ENCODE assay signal across 14 cellular contexts in the genomic region with DNA sequence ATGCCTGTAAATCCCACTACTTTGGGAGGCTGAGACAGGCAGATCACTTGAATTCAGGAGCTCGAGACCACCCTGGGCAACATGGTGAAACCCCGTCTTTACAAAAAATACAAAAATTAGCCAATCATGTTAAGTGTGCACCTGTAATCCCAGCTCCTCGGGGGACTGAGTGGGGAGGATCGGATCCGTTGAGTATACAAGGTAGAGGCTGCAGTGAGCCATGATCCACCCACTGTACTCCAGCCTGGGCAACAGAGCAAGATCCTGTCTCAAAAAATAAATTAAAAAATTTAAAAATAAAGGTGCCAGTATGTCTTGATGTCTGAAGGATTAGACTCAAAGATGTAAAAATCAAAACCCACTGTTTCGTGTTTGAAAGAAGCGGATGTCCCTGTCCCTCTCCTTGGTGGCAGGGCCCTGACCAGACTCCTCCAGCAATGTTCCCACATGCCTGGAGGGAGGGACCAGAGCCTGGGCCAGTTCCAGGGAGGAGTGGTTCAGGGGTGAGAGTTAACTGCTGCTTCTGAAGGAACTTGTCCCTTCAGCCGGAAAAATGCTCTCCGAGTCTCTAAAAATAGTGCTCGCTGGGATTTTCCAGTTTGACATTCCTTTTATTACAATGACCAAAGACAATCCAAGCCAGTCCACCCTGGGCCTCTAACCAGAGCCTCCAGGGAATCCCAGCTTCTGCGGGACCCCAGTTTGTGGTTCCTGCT. TPM values are rescaled to one million over a fixed set of nuclear protein-coding genes. Genes with fewer than 3 reads are reported as not detected.
DNase-seq lines count a peak whose midpoint lies in the region; ATAC-seq and TF ChIP-seq lines count a peak whose summit lies in the region.
"Had no signal": no experiment of that assay in that cellular context is flagged by ENCODE, and none has a peak within 500 bp of the region (broad histone marks: within the 10 kb centered on the region; RNA-seq: fewer than 3 reads in every experiment).

No MANE protein-coding gene starts in this region.

- TF ChIP-seq POLR2A in sigmoid colon (IDR thresholded peaks at IDR 0.05) = no peak

- peaks cover 0 to 23% (median 21%) of the 10 kb centered on the region in 4 donors for H3K4me1 ChIP-seq in sigmoid colon

- no peaks in the 10 kb centered on the region for H3K27me3 ChIP-seq in sigmoid colon

- H3K27ac ChIP-seq in caudate nucleus (ENCODE audit: low read depth, low read length) (peak overlapping the region; percentile 80), sigmoid colon (peak overlapping the region; percentile 33 to 71 (median 52))

- no peak for ATAC-seq in HG03439 (IDR thresholded peaks at IDR 0.05; ENCODE audit: unreplicated experiment)
- ATAC-seq: GM12878 had no signal

- no peak for TF ChIP-seq CTCF in sigmoid colon (IDR thresholded peaks at IDR 0.05)

- no peaks in the 10 kb centered on the region for H3K9me3 ChIP-seq in sigmoid colon

- WGBS in sigmoid colon, 2 donors = 38 to 76% methylated on average over 11 of the region's 11 CpGs

- no peak for TF ChIP-seq EP300 in sigmoid colon (IDR thresholded peaks at IDR 0.05)

- no peak overlapping the region for H3K4me3 ChIP-seq in sigmoid colon
- H3K4me3 ChIP-seq: GM12878 had no signal

- no peaks in the 10 kb centered on the region for H3K36me3 ChIP-seq in sigmoid colon

- intact Hi-C loops in sigmoid colon (cut with DNase I) = no loop called here

- peak; percentile 92 for DNase-seq in EH (ENCODE audit: low read depth)
- DNase-seq in caudate nucleus (lab: John Stamatoyannopoulos, UW) = peak in 7 of 61 donors; percentile 9 to 40 (median 16)
- DNase-seq in hepatic stellate cell (ENCODE audit: low spot score) = peak; percentile 77
- DNase-seq in sigmoid colon = peak; percentile 81
- DNase-seq in stimulated activated CD4-positive, alpha-beta T cell treated with anti-CD3 and anti-CD28 coated beads, Interleukin-1b, Interleukin-23, amount 100 ng/mL, for 48 hours = no peak
- DNase-seq in GOT3 (lab: John Stamatoyannopoulos, UW) = no peak
- no peak for DNase-seq in activated CD4-positive, alpha-beta T cell treated with anti-CD3 and anti-CD28 coated beads, Interleukin-2, amount 50 U/mL, for 48 hours
- DNase-seq: activated CD4-positive, alpha-beta T cell treated with anti-CD3 and anti-CD28 coated beads, Interleukin-2, amount 10 ng/mL, durations not matched to agents 24 days and 14 days; activated naive CD8-positive, alpha-beta T cell treated with anti-CD3 and anti-CD28 coated beads, Interleukin-2, amount 10 ng/mL, durations not matched to agents 7 days and 5 days; foreskin melanocyte; KBM-7; nephron progenitor cell had no signal

RNA-seq across cellular contexts. Expression of gene CMTM4, which starts 9.4 kb away (rescaled TPM):
- total RNA-seq in sigmoid colon = 10 to 100 TPM in 2 of 4 donors, 1 to 10 TPM in 2; 6.1 to 12.5 (median 9.4) TPM
- polyA plus RNA-seq in sigmoid colon = 10 to 100 TPM; 27.0 to 65.1 (median 40.2) TPM

RNA-seq across cellular contexts. Expression of gene DYNC1LI2, which starts 45.5 kb away (rescaled TPM):
- 100 to 1,000 TPM; 164 to 327 (median 261) TPM for total RNA-seq in sigmoid colon
- polyA plus RNA-seq in sigmoid colon = 10 to 100 TPM; 52.9 to 68.7 (median 60.8) TPM

Comparison
In these comparisons a context has a peak if more than half of its experiments do, and no peak if none do; other contexts are left out.
1. DNase-seq: peak in EH (single experiment), hepatic stellate cell (single experiment) and sigmoid colon (single experiment); none in stimulated activated CD4-positive, alpha-beta T cell treated with anti-CD3 and anti-CD28 coated beads, Interleukin-1b, Interleukin-23, amount 100 ng/mL, for 48 hours (single experiment), GOT3 (single experiment) and activated CD4-positive, alpha-beta T cell treated with anti-CD3 and anti-CD28 coated beads, Interleukin-2, amount 50 U/mL, for 48 hours (0 of 2).